In the genomic region with DNA sequence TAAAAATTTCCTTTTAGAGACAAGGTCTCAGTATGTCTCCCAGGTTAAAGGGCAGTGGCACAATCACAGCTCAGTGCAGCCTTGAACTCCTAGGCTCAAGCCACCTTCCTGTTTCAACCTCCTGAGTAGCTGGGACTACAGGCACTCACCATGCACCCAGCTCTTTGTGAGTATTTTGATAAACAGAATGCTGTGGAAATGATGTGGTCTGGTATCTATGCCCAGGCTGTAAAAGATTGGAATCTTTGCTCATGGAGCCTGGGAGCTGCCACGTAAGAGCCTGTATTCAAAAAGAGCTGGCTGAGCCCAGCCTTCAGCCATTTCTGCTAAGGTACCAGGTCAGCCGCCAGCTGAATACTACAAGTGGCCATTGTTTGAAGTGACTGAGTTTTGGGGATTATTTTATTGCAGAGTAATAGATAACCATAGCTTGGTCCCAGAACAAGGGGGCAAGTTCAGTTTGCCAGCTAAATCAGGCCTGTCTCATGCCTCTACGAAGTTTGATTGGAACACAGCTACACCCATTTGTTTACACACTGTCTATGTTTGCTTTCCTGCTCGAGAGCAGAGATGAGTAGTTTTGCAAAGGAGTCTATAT, we compare ENCODE assay signal across 23 cellular contexts. TPM values are rescaled to one million over a fixed set of nuclear protein-coding genes. Genes with fewer than 3 reads are reported as not detected.
DNase-seq lines count a peak whose midpoint lies in the region; ATAC-seq, FAIRE-seq and TF ChIP-seq lines count a peak whose summit lies in the region.
"Had no signal": no experiment of that assay in that cellular context is flagged by ENCODE, and none has a peak within 500 bp of the region (broad histone marks: within the 10 kb centered on the region; RNA-seq: fewer than 3 reads in every experiment).

No MANE protein-coding gene starts in this region.

- intact Hi-C loops in K562 (cut with micrococcal nuclease): no loop called here

- in situ Hi-C loops in K562 (cut with MboI): no loop called here

- FAIRE-seq in K562 (lab: Jason Lieb, UNC) (no peak), small intestine (lab: Jason Lieb, UNC) (no peak)

- CTCF ChIA-PET in K562 (lab: Yijun Ruan, JAX; ENCODE audit: low intra/inter-chr PET ratio): no interaction called here

- no peaks in the 10 kb centered on the region for H3K9me3 ChIP-seq in K562 (replicated peaks; ENCODE audit: control insufficient read depth, insufficient read depth, low read depth, low read length)
- no peaks in the 10 kb centered on the region for H3K9me3 ChIP-seq in small intestine (ENCODE audit: control insufficient read depth, low read depth)
- H3K9me3 ChIP-seq: ascending aorta; BLaER1 treated with 17β-estradiol and CSF1 and Interleukin-3, amounts not matched to agents 10 nM and 100 nM; HAP-1 had no signal

- H4K20me1 ChIP-seq in K562 (replicated peaks; ENCODE audit: control insufficient read depth, insufficient read depth, low read length): no peaks in the 10 kb centered on the region
- H4K20me1 ChIP-seq: BLaER1 treated with 17β-estradiol and CSF1 and Interleukin-3, amounts not matched to agents 10 nM and 100 nM had no signal

- no peak overlapping the region for H3K9ac ChIP-seq in K562 (ENCODE audit: insufficient read depth in 1 of 2, low read depth in 2 of 2, low read length in 2 of 2)
- H3K9ac ChIP-seq: BLaER1 treated with 17β-estradiol and CSF1 and Interleukin-3, amounts not matched to agents 10 nM and 100 nM had no signal

- no peak for TF ChIP-seq POLR2A in K562 (conservative IDR thresholded peaks at IDR 0.05)

- H3K27ac ChIP-seq in K562 (ENCODE audit: extremely low read depth, low read depth, low read length) (no peak overlapping the region), small intestine (ENCODE audit: low read depth in 1 of 2, low read length in 1 of 2) (no peak overlapping the region)
- H3K27ac ChIP-seq: ascending aorta; BLaER1 treated with 17β-estradiol and CSF1 and Interleukin-3, amounts not matched to agents 10 nM and 100 nM; epithelial cell of prostate had no signal

- no peak for TF ChIP-seq EP300 in K562 (IDR thresholded peaks at IDR 0.05; ENCODE audit: low read length)

- H2AFZ ChIP-seq in K562 (ENCODE audit: low read depth, low read length): no peak overlapping the region

- no peaks in the 10 kb centered on the region for H3K79me2 ChIP-seq in K562 (ENCODE audit: control insufficient read depth, insufficient read depth, low read length)

- no peaks in the 10 kb centered on the region for H3K9me1 ChIP-seq in K562 (ENCODE audit: control insufficient read depth, insufficient read depth, low read length)

- H3K27me3 ChIP-seq in K562 (ENCODE audit: control insufficient read depth in 2 of 2, insufficient read depth in 2 of 2, low read length in 2 of 2) (peaks cover 0 to 5% of the 10 kb centered on the region in 2 experiments; a peak in 2 of 5 replicates), small intestine (ENCODE audit: control insufficient read depth in 2 of 2, insufficient read depth in 2 of 2, low read length in 2 of 2) (no peaks in the 10 kb centered on the region)
- H3K27me3 ChIP-seq: ascending aorta; BLaER1 treated with 17β-estradiol and CSF1 and Interleukin-3, amounts not matched to agents 10 nM and 100 nM had no signal

- DNase-seq in NCI-H2196 (lab: John Stamatoyannopoulos, UW; ENCODE audit: unreplicated experiment): peak; percentile 38
- DNase-seq in NCI-H2196 treated with DMSO at 0.1 percent for 48 hours (lab: John Stamatoyannopoulos, UW; ENCODE audit: unreplicated experiment): no peak
- DNase-seq in NCI-H345 (lab: John Stamatoyannopoulos, UW): peak; percentile 61
- no peak for DNase-seq in K562 (ENCODE audit: extremely low read depth in 1 of 4, low spot score in 3 of 4)
- peak; percentile 1 for DNase-seq in small intestine
- no peak for DNase-seq in NK-92 (lab: John Stamatoyannopoulos, UW; ENCODE audit: unreplicated experiment)
- DNase-seq in activated CD8-positive, alpha-beta memory T cell treated with anti-CD3 and anti-CD28 coated beads, Interleukin-2, amount 50 U/mL, for 4 hours: no peak
- DNase-seq: activated CD4-positive, alpha-beta T cell treated with anti-CD3 and anti-CD28 coated beads, Interleukin-2, amount 10 ng/mL, durations not matched to agents 7 days and 5 days; Calu3; cerebellar nuclear complex; head of caudate nucleus; Karpas-422; left cardiac atrium; naive thymus-derived CD4-positive, alpha-beta T cell; NCI-H2171 treated with DMSO at 0.1 percent for 48 hours; right cardiac atrium; stimulated activated CD8-positive, alpha-beta memory T cell treated with anti-CD3 and anti-CD28 coated beads, Interleukin-4, amount 100 ng/mL, for 48 hours had no signal

- POLR2A ChIA-PET in K562 (lab: Yijun Ruan, JAX): interaction anchor here (0.5 to 2.8 kb wide), 9 partner anchors 9 to 158 kb away, joined by 3 to 7 read pairs (median 3); a partner anchor contains a TSS

- WGBS in K562 (ENCODE audit: insufficient coverage, low coverage, missing lambda C conversion rate): 11% methylated on average over 4 of the region's 4 CpGs
- WGBS in small intestine, 3 donors: 14 to 55% (median 34%) methylated on average over 4 of the region's 4 CpGs

- TF ChIP-seq CTCF in K562 (IDR thresholded peaks at IDR 0.05 in 2 of 3, conservative IDR thresholded peaks at IDR 0.05 in 1 of 3; ENCODE audit: insufficient read depth in 2 of 3, low read depth in 1 of 3, low read length in 3 of 3): no peak

- H3K4me2 ChIP-seq in K562 (ENCODE audit: insufficient read depth, low read length): no peak overlapping the region
- H3K4me2 ChIP-seq: BLaER1 treated with 17β-estradiol and CSF1 and Interleukin-3, amounts not matched to agents 10 nM and 100 nM had no signal

- TF ChIP-seq RAD21 in K562 (CRISPR knock-in tag; conservative IDR thresholded peaks at IDR 0.05 in 1 of 2, IDR thresholded peaks at IDR 0.05 in 1 of 2): no peak

- H3K4me3 ChIP-seq in K562 (no peak overlapping the region), small intestine (ENCODE audit: low read depth in 1 of 2, low read length in 2 of 2) (no peak overlapping the region)
- H3K4me3 ChIP-seq: ascending aorta; BLaER1 treated with 17β-estradiol and CSF1 and Interleukin-3, amounts not matched to agents 10 nM and 100 nM; HAP-1 had no signal

- BruUV-seq in K562 (replicated peaks; lab: Mats Ljungman, UMichigan): no TSS peak

- H3K4me1 ChIP-seq in K562 (replicated peaks in 1 of 2; ENCODE audit: control insufficient read depth in 2 of 2, insufficient read depth in 2 of 2, low read length in 2 of 2) (peaks cover 0 to 14% of the 10 kb centered on the region in 2 experiments; a peak in 3 of 5 replicates), small intestine (ENCODE audit: control insufficient read depth in 2 of 2, insufficient read depth in 1 of 2, low read depth in 1 of 2, low read length in 1 of 2) (no peaks in the 10 kb centered on the region)
- H3K4me1 ChIP-seq: ascending aorta had no signal

- ATAC-seq in K562 (peak; percentile 26; the same call in 2 of the 3 replicates), HG03571 (IDR thresholded peaks at IDR 0.05; ENCODE audit: unreplicated experiment) (no peak)
- ATAC-seq: activated T-helper 17 cell treated with anti-CD3 and anti-CD28 coated beads, Interleukin-2, amount 50 U/mL, for 72 hours; left cardiac atrium; naive thymus-derived CD4-positive, alpha-beta T cell; right cardiac atrium had no signal

- H3K36me3 ChIP-seq in K562 (ENCODE audit: control insufficient read depth, insufficient read depth, low read length) (no peaks in the 10 kb centered on the region), small intestine (ENCODE audit: control insufficient read depth in 2 of 2, insufficient read depth in 2 of 2, low read length in 2 of 2) (no peaks in the 10 kb centered on the region)
- H3K36me3 ChIP-seq: ascending aorta; BLaER1 treated with 17β-estradiol and CSF1 and Interleukin-3, amounts not matched to agents 10 nM and 100 nM; HAP-1 had no signal

TF ChIP-seq in K562, 482 proteins besides CTCF, POLR2A, EP300 and RAD21:
- TF ChIP-seq TFAM (CRISPR knock-in tag; conservative IDR thresholded peaks at IDR 0.05): no peak
- no peak for TF ChIP-seq ZNF589 (CRISPR knock-in tag; IDR thresholded peaks at IDR 0.05; ENCODE audit: low read depth)
- 0 out of 2 replicates have a peak, but pooled peaks have one; percentile 23 for TF ChIP-seq L3MBTL2 (IDR thresholded peaks at IDR 0.05)
- TF ChIP-seq POLR2AphosphoS5 (IDR thresholded peaks at IDR 0.05; ENCODE audit: control insufficient read depth, insufficient read depth, low read depth, low read length): no peak
- TF ChIP-seq FOXA3 (CRISPR knock-in tag; conservative IDR thresholded peaks at IDR 0.05 in 1 of 2, IDR thresholded peaks at IDR 0.05 in 1 of 2): peak in 1 of 2 experiments; percentile 39; a peak in 1 of 4 replicates
TF ChIP-seq in K562: peak in this region for 2.

RNA-seq across cellular contexts. Expression of a gene that starts 21.3 kb away (rescaled TPM):
- 74.2 and 178 TPM in 2 replicates for total RNA-seq in K562 (2011; cell fraction: chromatin; rRNA removed; ENCODE audit: low replicate concordance)
- 34.4 and 36.5 TPM in 2 replicates for total RNA-seq in K562 (2011; cell fraction: nucleolus; rRNA removed)
- total RNA-seq in K562 (2011; cell fraction: nucleoplasm; rRNA removed): 75.4 and 160 TPM in 2 replicates
- 117 and 132 TPM in 2 replicates for total RNA-seq in K562 (2014; rRNA removed)
- 102 and 118 TPM in 2 replicates for total RNA-seq in K562 (2014; rRNA removed; fragmentation: Illumina TruSeq; extraction: Trizol)
- 76.1 and 101 TPM in 2 replicates for total RNA-seq in K562 (2015; rRNA removed; fragmentation: Illumina TruSeq; extraction: Trizol)
- total RNA-seq in K562 (2021): 92.2 and 94.3 TPM in 2 replicates
- 65.1 and 71.1 TPM in 2 replicates for polyA plus RNA-seq in K562 (2011; rRNA removed)
- polyA plus RNA-seq in K562 (2011; cell fraction: cytosol; rRNA removed): 22.9 and 43.5 TPM in 2 replicates
- polyA plus RNA-seq in K562 (2011; cell fraction: nucleus; rRNA removed): 46.1 and 59.3 TPM in 2 replicates
- 41.6 and 51.1 TPM in 2 replicates for polyA plus RNA-seq in K562 (2012)
- 85.4 and 88.4 TPM in 2 replicates for polyA plus RNA-seq in K562 (2014; fragmentation: Illumina TruSeq; extraction: Trizol)
- polyA plus RNA-seq in K562 (2014; fragmentation: Nextera tagmentation; extraction: Ambion mirVana): 10 to 100 TPM; 16.3 to 16.9 TPM
- 74.8 and 75.6 TPM in 2 replicates for polyA plus RNA-seq in K562 (2014; rRNA removed)
- 144 and 168 TPM in 2 replicates for polyA minus RNA-seq in K562 (2011; rRNA and poly(A)+ RNA removed)
- 50.1 and 63.7 TPM in 2 replicates for polyA minus RNA-seq in K562 (2011; cell fraction: cytosol; rRNA and poly(A)+ RNA removed)
- 63.5 and 96.7 TPM in 2 replicates for polyA minus RNA-seq in K562 (2011; cell fraction: nucleus; rRNA and poly(A)+ RNA removed)
- polyA plus RNA-seq in small intestine: 10 to 100 TPM; 14.9 to 34.0 (median 25.7) TPM

Comparison
In these comparisons a context has a peak if more than half of its experiments do, and no peak if none do; other contexts are left out.
1. DNase-seq: peak in NCI-H2196 (single experiment), NCI-H345 (single experiment) and small intestine (single experiment); none in NCI-H2196 treated with DMSO at 0.1 percent for 48 hours (single experiment), K562 (0 of 4), NK-92 (single experiment) and activated CD8-positive, alpha-beta memory T cell treated with anti-CD3 and anti-CD28 coated beads, Interleukin-2, amount 50 U/mL, for 4 hours (single experiment).